ENCODE assay signal across 8 cellular contexts in genomic region chr2:169131587-169132512, GRCh38.
DNase-seq lines count a peak whose midpoint lies in the region; ATAC-seq, FAIRE-seq and TF ChIP-seq lines count a peak whose summit lies in the region.

No MANE protein-coding gene starts in this region.

- no peaks in the 10 kb centered on the region for H3K36me3 ChIP-seq in RWPE2 (ENCODE audit: low read depth)
- peaks cover 34% of the 10 kb centered on the region for H3K36me3 ChIP-seq in neural progenitor cell

- H3K9me3 ChIP-seq in RWPE2 (ENCODE audit: severe bottlenecking) = no peaks in the 10 kb centered on the region
- no peaks in the 10 kb centered on the region for H3K9me3 ChIP-seq in neural progenitor cell (ENCODE audit: low read depth)

- H3K79me2 ChIP-seq in neural progenitor cell (ENCODE audit: low read depth) = no peaks in the 10 kb centered on the region

- TF ChIP-seq CTCF in RWPE2 (IDR thresholded peaks at IDR 0.05; ENCODE audit: poor library complexity, severe bottlenecking) = peak; percentile 88
- peak; percentile 77 for TF ChIP-seq CTCF in neural progenitor cell (IDR thresholded peaks at IDR 0.05)

- DNase-seq in EH (ENCODE audit: low read depth) (peak; percentile 51), HTR-8/SVneo (ENCODE audit: insufficient read length, low spot score) (peak; percentile 32), RWPE2 (ENCODE audit: low spot score) (no peak), fibroblast of gingiva (ENCODE audit: low read depth) (peak; percentile 42), neural progenitor cell (ENCODE audit: low spot score) (peak; percentile 12), activated gamma-delta T cell (lab: John Stamatoyannopoulos, UW) (no peak), GOT3 (lab: John Stamatoyannopoulos, UW) (no peak)

- no peak overlapping the region for H3K27ac ChIP-seq in RWPE2 (ENCODE audit: poor library complexity, severe bottlenecking)
- H3K27ac ChIP-seq in neural progenitor cell = no peak overlapping the region

- H3K27me3 ChIP-seq in RWPE2 (ENCODE audit: insufficient read depth, poor library complexity, severe bottlenecking) = no peaks in the 10 kb centered on the region
- no peaks in the 10 kb centered on the region for H3K27me3 ChIP-seq in neural progenitor cell

- no peak overlapping the region for H3K4me3 Mint-ChIP-seq in neural progenitor cell

- H3K9ac ChIP-seq in neural progenitor cell = no peak overlapping the region

- no peaks in the 10 kb centered on the region for H4K20me1 ChIP-seq in neural progenitor cell (ENCODE audit: low read depth)

- peak; percentile 73 for ATAC-seq in GM19455 (IDR thresholded peaks at IDR 0.05; ENCODE audit: unreplicated experiment)
- ATAC-seq in RWPE2 (ENCODE audit: low read depth) = peak; percentile 50; the same call in 2 of the 3 replicates

- no peaks in the 10 kb centered on the region for H3K9me3 Mint-ChIP-seq in neural progenitor cell

- H3K27me3 Mint-ChIP-seq in neural progenitor cell (ENCODE audit: insufficient read depth, low read depth) = no peaks in the 10 kb centered on the region

- H3K4me1 ChIP-seq in RWPE2 (ENCODE audit: insufficient read depth, poor library complexity, severe bottlenecking) = no peaks in the 10 kb centered on the region
- H3K4me1 ChIP-seq in neural progenitor cell = no peaks in the 10 kb centered on the region

- peaks cover 2% of the 10 kb centered on the region for H3K36me3 Mint-ChIP-seq in neural progenitor cell

- peaks cover 6% of the 10 kb centered on the region for H3F3A ChIP-seq in neural progenitor cell (ENCODE audit: low read depth)

- H3K4me3 ChIP-seq in RWPE2 (ENCODE audit: severe bottlenecking) (no peak overlapping the region), neural progenitor cell (no peak overlapping the region)

- no peak overlapping the region for H3K27ac Mint-ChIP-seq in neural progenitor cell

- H3K4me1 Mint-ChIP-seq in neural progenitor cell = no peaks in the 10 kb centered on the region

- no peak overlapping the region for H2AFZ ChIP-seq in neural progenitor cell (replicated peaks)

- H3K4me2 ChIP-seq in neural progenitor cell = no peak overlapping the region

- no peak for FAIRE-seq in HTR-8/SVneo (lab: Jason Lieb, UNC)

Comparison
In these comparisons a context has a peak if more than half of its experiments do, and no peak if none do; other contexts are left out.
1. DNase-seq: peak in EH (single experiment), HTR-8/SVneo (single experiment), fibroblast of gingiva (single experiment) and neural progenitor cell (single experiment); none in RWPE2 (single experiment), activated gamma-delta T cell (single experiment) and GOT3 (single experiment).